7 cellular contexts compared by ENCODE assay signal in genomic region chr21:44872266-44872567, GRCh38. TPM values are rescaled to one million over a fixed set of nuclear protein-coding genes. Genes with fewer than 3 reads are reported as not detected.
DNase-seq lines count a peak whose midpoint lies in the region; ATAC-seq and TF ChIP-seq lines count a peak whose summit lies in the region.

No MANE protein-coding gene starts in this region.

- H3K9me3 Mint-ChIP-seq in activated T-helper 17 cell treated with anti-CD3 and anti-CD28 coated beads, Interleukin-2, amount 50 U/mL, for 72 hours: peaks cover 3% of the 10 kb centered on the region
- no peaks in the 10 kb centered on the region for H3K9me3 Mint-ChIP-seq in immature natural killer cell

- peak overlapping the region; percentile 91 to 98 (median 95) for H3K4me3 ChIP-seq in stomach

- H3K27ac Mint-ChIP-seq in activated T-helper 17 cell treated with anti-CD3 and anti-CD28 coated beads, Interleukin-2, amount 50 U/mL, for 72 hours: peak overlapping the region; percentile 71
- peak overlapping the region; percentile 74 to 94 (median 92) for H3K27ac Mint-ChIP-seq in immature natural killer cell

- 5 to 11% (median 8%) methylated on average over 3 of the region's 3 CpGs for WGBS in stomach, 5 donors

- peak overlapping the region; percentile 96 to 99 (median 97) for H3K27ac ChIP-seq in stomach

- no peak for ATAC-seq in activated T-helper 17 cell treated with anti-CD3 and anti-CD28 coated beads, Interleukin-2, amount 50 U/mL, for 72 hours (replicated peaks)
- ATAC-seq in GM18870 (IDR thresholded peaks at IDR 0.05; ENCODE audit: unreplicated experiment): no peak

- peak; percentile 46 for DNase-seq in HT-29 (ENCODE audit: low spot score)
- DNase-seq in immature natural killer cell: no peak
- no peak for DNase-seq in stomach
- no peak for DNase-seq in stimulated activated CD4-positive, alpha-beta T cell treated with anti-CD3 and anti-CD28 coated beads, Interleukin-2, amount 100 ng/mL, for 48 hours
- no peak for DNase-seq in activated CD8-positive, alpha-beta memory T cell treated with anti-CD3 and anti-CD28 coated beads for 24 hours

- H3K27me3 Mint-ChIP-seq in activated T-helper 17 cell treated with anti-CD3 and anti-CD28 coated beads, Interleukin-2, amount 50 U/mL, for 72 hours: no peaks in the 10 kb centered on the region
- peaks cover 15 to 27% (median 20%) of the 10 kb centered on the region in 3 donors for H3K27me3 Mint-ChIP-seq in immature natural killer cell (ENCODE audit: low read depth in 3 of 3)

- no peak for TF ChIP-seq CTCF in stomach (IDR thresholded peaks at IDR 0.05)

- TF ChIP-seq EP300 in stomach (IDR thresholded peaks at IDR 0.05): no peak

- H3K4me1 ChIP-seq in stomach: peaks cover 62 to 80% (median 66%) of the 10 kb centered on the region in 4 donors

- intact Hi-C loops in stomach (cut with DNase I; ENCODE audit: low total_unique reads): no loop called here

- peaks cover 36% of the 10 kb centered on the region for H3K36me3 Mint-ChIP-seq in activated T-helper 17 cell treated with anti-CD3 and anti-CD28 coated beads, Interleukin-2, amount 50 U/mL, for 72 hours (ENCODE audit: low read depth)
- H3K36me3 Mint-ChIP-seq in immature natural killer cell: peaks cover 0 to 3% (median 0%) of the 10 kb centered on the region in 3 donors

- TF ChIP-seq POLR2A in stomach (IDR thresholded peaks at IDR 0.05): no peak

- H3K9me3 ChIP-seq in stomach: no peaks in the 10 kb centered on the region

- no peaks in the 10 kb centered on the region for H3K27me3 ChIP-seq in stomach

- no peaks in the 10 kb centered on the region for H3K36me3 ChIP-seq in stomach

- peak overlapping the region; percentile 94 for H3K4me3 Mint-ChIP-seq in activated T-helper 17 cell treated with anti-CD3 and anti-CD28 coated beads, Interleukin-2, amount 50 U/mL, for 72 hours
- peak overlapping the region; percentile 94 to 99 (median 95) for H3K4me3 Mint-ChIP-seq in immature natural killer cell

- peaks cover 41% of the 10 kb centered on the region for H3K4me1 Mint-ChIP-seq in activated T-helper 17 cell treated with anti-CD3 and anti-CD28 coated beads, Interleukin-2, amount 50 U/mL, for 72 hours
- peaks cover 72 to 82% of the 10 kb centered on the region in 2 donors for H3K4me1 Mint-ChIP-seq in immature natural killer cell

RNA-seq across cellular contexts. Expression of gene PTTG1IP, which starts 1.3 kb away (rescaled TPM):
- 116 and 123 TPM in 2 replicates for total RNA-seq in HT-29 (2014; rRNA removed; shearing (Covaris generic))
- total RNA-seq in activated T-helper 17 cell treated with anti-CD3 and anti-CD28 coated beads, Interleukin-2, amount 50 U/mL, for 72 hours: 10 to 100 TPM; 76.5 to 78.8 TPM
- polyA plus RNA-seq in immature natural killer cell: 100 to 1,000 TPM in 1 of 3 donors, 10 to 100 TPM in 2; 67.7 to 103 (median 92.9) TPM
- total RNA-seq in stomach: 100 to 1,000 TPM in 4 of 5 donors, 10 to 100 TPM in 1; 85.7 to 253 (median 164) TPM
- polyA plus RNA-seq in stomach: 10 to 100 TPM; 61.3 to 96.3 (median 75.8) TPM

RNA-seq across cellular contexts. Expression of gene ITGB2, which starts 48.5 kb away (rescaled TPM):
- total RNA-seq in HT-29 (2014; rRNA removed; shearing (Covaris generic)): not detected in 2 replicates
- total RNA-seq in activated T-helper 17 cell treated with anti-CD3 and anti-CD28 coated beads, Interleukin-2, amount 50 U/mL, for 72 hours: 100 to 1,000 TPM; 240 to 302 TPM
- polyA plus RNA-seq in immature natural killer cell (1,000 to 10,000 TPM; 1,416 to 2,161 (median 1,452) TPM), stomach (10 to 100 TPM in 2 of 3 donors, 1 to 10 TPM in 1; 6.7 to 25.3 (median 24.1) TPM)
- 10 to 100 TPM in 3 of 5 donors, 1 to 10 TPM in 2; 3.5 to 72.2 (median 14.2) TPM for total RNA-seq in stomach

RNA-seq across cellular contexts. Expression of gene SUMO3, which starts 54.4 kb away (rescaled TPM):
- 90.3 and 98.8 TPM in 2 replicates for total RNA-seq in HT-29 (2014; rRNA removed; shearing (Covaris generic))
- 10 to 100 TPM; 52.6 to 86.2 TPM for total RNA-seq in activated T-helper 17 cell treated with anti-CD3 and anti-CD28 coated beads, Interleukin-2, amount 50 U/mL, for 72 hours
- polyA plus RNA-seq in immature natural killer cell (10 to 100 TPM; 85.2 to 95.7 (median 87.4) TPM), stomach (10 to 100 TPM; 36.4 to 95.9 (median 78.1) TPM)
- total RNA-seq in stomach: 10 to 100 TPM; 29.5 to 80.1 (median 42.0) TPM
